1 cellular context compared by ENCODE assay signal in the genomic region with DNA sequence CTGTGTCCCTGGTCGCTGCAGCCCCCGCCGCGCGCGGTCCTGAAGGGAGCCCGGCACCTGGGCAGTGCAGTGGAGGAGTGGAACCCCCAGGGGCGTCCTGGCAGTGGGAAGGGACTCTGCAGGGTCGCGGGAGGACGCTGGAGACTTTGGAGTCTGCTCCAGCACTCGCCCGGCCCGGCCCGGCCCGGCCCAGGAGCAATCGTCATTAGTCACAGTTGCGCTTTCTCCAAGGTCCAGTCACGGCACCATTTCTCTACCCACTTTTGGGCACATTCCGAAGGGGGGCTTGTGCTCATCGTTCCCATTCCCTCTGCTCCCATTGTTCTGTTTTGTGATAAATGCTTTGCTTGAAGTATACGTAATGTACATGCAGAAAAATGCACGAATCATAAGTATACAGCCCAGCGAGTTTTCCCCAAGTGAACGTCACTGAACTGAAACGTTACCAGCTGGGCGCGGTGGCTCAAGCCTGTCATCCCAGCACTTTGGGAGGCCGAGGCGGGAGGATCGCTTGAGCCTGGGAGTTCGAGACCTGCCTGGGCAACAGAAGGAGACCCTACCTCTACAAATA.
TF ChIP-seq lines count a peak whose summit lies in the region.

No MANE protein-coding gene starts in this region.

TF ChIP-seq in GM23338, 12 proteins besides CTCF, POLR2A, EP300 and RAD21:
- TF ChIP-seq EZH2 (IDR thresholded peaks at IDR 0.05; ENCODE audit: low read depth, unreplicated experiment) (no peak), POLR2AphosphoS5 (IDR thresholded peaks at IDR 0.05; ENCODE audit: low read depth) (no peak)
- TF ChIP-seq, protein P1, sequence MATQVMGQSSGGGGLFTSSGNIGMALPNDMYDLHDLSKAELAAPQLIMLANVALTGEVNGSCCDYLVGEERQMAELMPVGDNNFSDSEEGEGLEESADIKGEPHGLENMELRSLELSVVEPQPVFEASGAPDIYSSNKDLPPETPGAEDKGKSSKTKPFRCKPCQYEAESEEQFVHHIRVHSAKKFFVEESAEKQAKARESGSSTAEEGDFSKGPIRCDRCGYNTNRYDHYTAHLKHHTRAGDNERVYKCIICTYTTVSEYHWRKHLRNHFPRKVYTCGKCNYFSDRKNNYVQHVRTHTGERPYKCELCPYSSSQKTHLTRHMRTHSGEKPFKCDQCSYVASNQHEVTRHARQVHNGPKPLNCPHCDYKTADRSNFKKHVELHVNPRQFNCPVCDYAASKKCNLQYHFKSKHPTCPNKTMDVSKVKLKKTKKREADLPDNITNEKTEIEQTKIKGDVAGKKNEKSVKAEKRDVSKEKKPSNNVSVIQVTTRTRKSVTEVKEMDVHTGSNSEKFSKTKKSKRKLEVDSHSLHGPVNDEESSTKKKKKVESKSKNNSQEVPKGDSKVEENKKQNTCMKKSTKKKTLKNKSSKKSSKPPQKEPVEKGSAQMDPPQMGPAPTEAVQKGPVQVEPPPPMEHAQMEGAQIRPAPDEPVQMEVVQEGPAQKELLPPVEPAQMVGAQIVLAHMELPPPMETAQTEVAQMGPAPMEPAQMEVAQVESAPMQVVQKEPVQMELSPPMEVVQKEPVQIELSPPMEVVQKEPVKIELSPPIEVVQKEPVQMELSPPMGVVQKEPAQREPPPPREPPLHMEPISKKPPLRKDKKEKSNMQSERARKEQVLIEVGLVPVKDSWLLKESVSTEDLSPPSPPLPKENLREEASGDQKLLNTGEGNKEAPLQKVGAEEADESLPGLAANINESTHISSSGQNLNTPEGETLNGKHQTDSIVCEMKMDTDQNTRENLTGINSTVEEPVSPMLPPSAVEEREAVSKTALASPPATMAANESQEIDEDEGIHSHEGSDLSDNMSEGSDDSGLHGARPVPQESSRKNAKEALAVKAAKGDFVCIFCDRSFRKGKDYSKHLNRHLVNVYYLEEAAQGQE (IDR thresholded peaks at IDR 0.05; ENCODE audit: unreplicated experiment): no peak
